17 cellular contexts compared by ENCODE assay signal in genomic region chr3:24199305-24199704, GRCh38.
DNase-seq lines count a peak whose midpoint lies in the region; ATAC-seq and TF ChIP-seq lines count a peak whose summit lies in the region.
"Had no signal": no experiment of that assay in that cellular context is flagged by ENCODE, and none has a peak within 500 bp of the region (broad histone marks: within the 10 kb centered on the region; RNA-seq: fewer than 3 reads in every experiment).

No MANE protein-coding gene starts in this region.

- H2BK120ac ChIP-seq in mesendoderm (ENCODE audit: low read depth, low read length) = no peak overlapping the region

- H3K9me3 ChIP-seq in GM23248 (ENCODE audit: low read depth) (no peaks in the 10 kb centered on the region), HEK293 (ENCODE audit: control insufficient read depth, insufficient read depth, low read depth, low read length) (no peaks in the 10 kb centered on the region)
- H3K9me3 ChIP-seq: Caco-2 had no signal

- no peak overlapping the region for H2BK5ac ChIP-seq in mesendoderm (ENCODE audit: low read length)

- no peaks in the 10 kb centered on the region for H4K20me1 ChIP-seq in GM23248 (ENCODE audit: insufficient read depth)

- 96 to 100% methylated on average over 2 of the region's 2 CpGs for WGBS in GM23248 (ENCODE audit: low coverage in 1 of 2, low lambda C conversion rate in 2 of 2, missing lambda C conversion rate in 2 of 2), 2 experiments
- WGBS in mesendoderm (ENCODE audit: extremely low coverage, insufficient coverage, low lambda C conversion rate) = no CpG with 5 or more reads among the region's 2 CpGs

- H4K5ac ChIP-seq in mesendoderm (ENCODE audit: low read length) = no peak overlapping the region

- CTCF ChIA-PET in HEK293 (lab: Yijun Ruan, JAX) = no interaction called here

- H3K27me3 Mint-ChIP-seq in activated naive CD8-positive, alpha-beta T cell treated with anti-CD3 and anti-CD28 coated beads, Interleukin-2, amount 50 U/mL, for 24 hours = peaks cover 13% of the 10 kb centered on the region

- no peak overlapping the region for H3K23ac ChIP-seq in mesendoderm (ENCODE audit: low read length)

- H3K18ac ChIP-seq in mesendoderm (ENCODE audit: low read length) = no peak overlapping the region

- H3F3A ChIP-seq in GM23248 (ENCODE audit: insufficient read depth) = peaks cover 44% of the 10 kb centered on the region

- H3K36me3 Mint-ChIP-seq in activated naive CD8-positive, alpha-beta T cell treated with anti-CD3 and anti-CD28 coated beads, Interleukin-2, amount 50 U/mL, for 24 hours (ENCODE audit: low read depth) = no peaks in the 10 kb centered on the region
- H3K36me3 Mint-ChIP-seq: IgD-negative memory B cell had no signal

- H4K8ac ChIP-seq in mesendoderm (ENCODE audit: low read depth, low read length) = no peak overlapping the region

- 0 out of 2 replicates have a peak overlapping the region, but pooled peaks have one; percentile 17 for H3K4me3 ChIP-seq in GM23248
- H3K4me3 ChIP-seq in HEK293 (ENCODE audit: low read depth, low read length) = no peak overlapping the region
- no peak overlapping the region for H3K4me3 ChIP-seq in mesendoderm (ENCODE audit: low read length)
- H3K4me3 ChIP-seq: GM23338 had no signal

- H3K4ac ChIP-seq in mesendoderm (ENCODE audit: low read depth, low read length) = no peak overlapping the region

- no peak overlapping the region for H2AK5ac ChIP-seq in mesendoderm (ENCODE audit: low read length)

- H3K79me2 ChIP-seq in GM23248 (ENCODE audit: insufficient read depth) = no peaks in the 10 kb centered on the region
- no peaks in the 10 kb centered on the region for H3K79me2 ChIP-seq in mesendoderm (ENCODE audit: control insufficient read depth, insufficient read depth, low read length)

- H2AFZ ChIP-seq in GM23248 = no peak overlapping the region
- H2AFZ ChIP-seq: GM23338 had no signal

- no peak for ATAC-seq in activated naive CD8-positive, alpha-beta T cell treated with anti-CD3 and anti-CD28 coated beads, Interleukin-2, amount 50 U/mL, for 24 hours
- ATAC-seq: GM23338, HepG2 had no signal

- H3K9ac ChIP-seq in GM23248 (no peak overlapping the region), mesendoderm (ENCODE audit: low read length) (no peak overlapping the region)

- H3K4me3 Mint-ChIP-seq in activated naive CD8-positive, alpha-beta T cell treated with anti-CD3 and anti-CD28 coated beads, Interleukin-2, amount 50 U/mL, for 24 hours = no peak overlapping the region
- H3K4me3 Mint-ChIP-seq: CD4-positive, alpha-beta T cell; GM23338; IgD-negative memory B cell had no signal

- H3K27ac Mint-ChIP-seq in activated naive CD8-positive, alpha-beta T cell treated with anti-CD3 and anti-CD28 coated beads, Interleukin-2, amount 50 U/mL, for 24 hours = no peak overlapping the region
- H3K27ac Mint-ChIP-seq: CD4-positive, alpha-beta T cell; GM23338; IgD-negative memory B cell had no signal

- H2BK15ac ChIP-seq in mesendoderm (replicated peaks; ENCODE audit: low read depth) = no peak overlapping the region

- peak overlapping the region; percentile 39 for H3K27ac ChIP-seq in GM23248
- H3K27ac ChIP-seq in HEK293 (ENCODE audit: extremely low read depth, low read depth, low read length) = no peak overlapping the region
- no peak overlapping the region for H3K27ac ChIP-seq in mesendoderm (ENCODE audit: low read depth, low read length)
- H3K27ac ChIP-seq: C4-2B had no signal

- no peak overlapping the region for H3K56ac ChIP-seq in mesendoderm (ENCODE audit: low read length)

- H3K4me1 ChIP-seq in GM23248 (ENCODE audit: insufficient read depth) (peaks cover 58% of the 10 kb centered on the region), HEK293 (ENCODE audit: control insufficient read depth, insufficient read depth, low read length) (no peaks in the 10 kb centered on the region), mesendoderm (ENCODE audit: control insufficient read depth, low read depth, low read length) (no peaks in the 10 kb centered on the region)
- H3K4me1 ChIP-seq: Caco-2 had no signal

- DNase-seq in GM23248 = no peak
- DNase-seq in amniotic epithelial cell (ENCODE audit: low read depth) = peak; percentile 50
- DNase-seq in mesendoderm = peak; percentile 48
- DNase-seq in activated naive CD8-positive, alpha-beta T cell treated with anti-CD3 and anti-CD28 coated beads, Interleukin-2, amount 50 U/mL, for 24 hours = no peak
- no peak for DNase-seq in NCI-H2227 (lab: John Stamatoyannopoulos, UW; ENCODE audit: unreplicated experiment)
- DNase-seq in activated CD4-positive, alpha-beta T cell treated with anti-CD3 and anti-CD28 coated beads, Interleukin-2, amount 50 U/mL, for 4 hours = no peak
- DNase-seq: AML-193; Caco-2; CD4-positive, alpha-beta T cell; DMS79; GDM1 had no signal

- H3K27me3 ChIP-seq in GM23248 (replicated peaks; ENCODE audit: insufficient read depth) (no peaks in the 10 kb centered on the region), mesendoderm (ENCODE audit: insufficient read depth, low read length, poor library complexity) (no peaks in the 10 kb centered on the region)

- no peaks in the 10 kb centered on the region for H3K4me1 Mint-ChIP-seq in activated naive CD8-positive, alpha-beta T cell treated with anti-CD3 and anti-CD28 coated beads, Interleukin-2, amount 50 U/mL, for 24 hours
- H3K4me1 Mint-ChIP-seq: GM23338, IgD-negative memory B cell had no signal

- no peaks in the 10 kb centered on the region for H3K9me3 Mint-ChIP-seq in activated naive CD8-positive, alpha-beta T cell treated with anti-CD3 and anti-CD28 coated beads, Interleukin-2, amount 50 U/mL, for 24 hours
- H3K9me3 Mint-ChIP-seq: CD4-positive, alpha-beta T cell; HFFc6 had no signal

- H3K36me3 ChIP-seq in GM23248 (ENCODE audit: low read depth) (no peaks in the 10 kb centered on the region), HEK293 (ENCODE audit: control insufficient read depth in 2 of 2, insufficient read depth in 1 of 2, low read length in 2 of 2) (no peaks in the 10 kb centered on the region), mesendoderm (ENCODE audit: control insufficient read depth, insufficient read depth, low read length) (no peaks in the 10 kb centered on the region)

- TF ChIP-seq CTCF in HEK293 (tag by site-specific recombination; IDR thresholded peaks at IDR 0.05) = no peak

- H3K4me2 ChIP-seq in GM23248 (ENCODE audit: unreplicated experiment) (peak overlapping the region; percentile 31), mesendoderm (ENCODE audit: low read length) (no peak overlapping the region)
- H3K4me2 ChIP-seq: GM23338 had no signal

- H3K79me1 ChIP-seq in mesendoderm (ENCODE audit: low read length) = no peaks in the 10 kb centered on the region

- in situ Hi-C loops in GM23248 (cut with MboI) = no loop called here

- POLR2A ChIA-PET in HEK293 (lab: Yijun Ruan, JAX) = no interaction called here

- no peaks in the 10 kb centered on the region for H3K9me2 ChIP-seq in GM23248 (ENCODE audit: insufficient read depth)

TF ChIP-seq in HEK293, 187 proteins besides CTCF, POLR2A, EP300 and RAD21 (continues in another document):
- peak; percentile 24; the same call in 1 of the 2 replicates for TF ChIP-seq PRDM6 (tag by site-specific recombination; IDR thresholded peaks at IDR 0.05)
- 0 out of 2 replicates have a peak, but pooled peaks have one; percentile 23 for TF ChIP-seq OSR2 (tag by site-specific recombination; IDR thresholded peaks at IDR 0.05)
- no peak for TF ChIP-seq TSHZ1 (tag by site-specific recombination; IDR thresholded peaks at IDR 0.05; ENCODE audit: borderline replicate concordance)
- TF ChIP-seq OVOL3 (tag by site-specific recombination; IDR thresholded peaks at IDR 0.05) = no peak

Comparison
In these comparisons a context has a peak if more than half of its experiments do, and no peak if none do; other contexts are left out.
1. DNase-seq: peak in amniotic epithelial cell (single experiment) and mesendoderm (single experiment); none in GM23248 (single experiment), activated naive CD8-positive, alpha-beta T cell treated with anti-CD3 and anti-CD28 coated beads, Interleukin-2, amount 50 U/mL, for 24 hours (single experiment), NCI-H2227 (single experiment) and activated CD4-positive, alpha-beta T cell treated with anti-CD3 and anti-CD28 coated beads, Interleukin-2, amount 50 U/mL, for 4 hours (0 of 2).